8 cellular contexts compared by ENCODE assay signal in the genomic region with DNA sequence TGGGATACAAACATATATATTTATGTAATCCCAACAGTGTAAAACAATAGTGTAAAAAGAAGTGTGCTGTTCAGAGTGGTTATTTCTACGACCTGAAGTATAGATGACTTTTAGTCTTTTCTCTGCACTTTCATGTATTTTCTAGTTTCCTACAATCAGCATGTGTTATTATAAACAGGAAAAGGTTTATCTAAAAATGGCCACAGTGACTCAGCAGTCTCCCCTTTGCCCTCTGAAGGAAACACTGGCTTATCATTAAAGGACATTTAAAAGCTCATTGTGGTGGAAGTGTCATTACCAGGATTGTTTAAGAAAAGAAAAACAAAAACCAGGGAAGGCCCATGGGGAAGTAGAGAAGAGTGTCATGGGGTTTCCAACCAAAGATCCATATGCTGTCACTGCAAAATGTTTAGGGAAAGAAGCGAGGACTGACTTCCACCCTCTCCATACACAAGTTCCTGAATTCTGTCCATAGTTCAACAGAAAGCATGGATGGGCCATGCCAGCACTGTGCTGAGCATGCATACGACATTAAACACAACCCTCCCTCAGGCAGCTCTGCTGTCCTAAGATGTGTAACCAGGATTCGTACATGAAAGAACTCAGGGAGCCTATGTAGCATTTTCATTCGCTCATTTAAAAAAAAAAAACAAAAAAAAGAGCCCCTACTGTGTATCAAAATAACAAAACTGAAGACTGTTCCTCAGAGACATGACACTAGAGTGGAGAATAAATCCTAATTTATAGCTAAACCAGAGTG. TPM values are rescaled to one million over a fixed set of nuclear protein-coding genes. Genes with fewer than 3 reads are reported as not detected.
DNase-seq lines count a peak whose midpoint lies in the region; ATAC-seq and TF ChIP-seq lines count a peak whose summit lies in the region.

No MANE protein-coding gene starts in this region.

- peak overlapping the region; percentile 20 for H2AFZ ChIP-seq in KMS-11 (ENCODE audit: low read depth)

- H3K27ac Mint-ChIP-seq in activated T-cell treated with anti-CD3 and anti-CD28 coated beads, Interleukin-2, amount 50 U/mL, for 24 hours = peak overlapping the region; percentile 92
- H3K27ac Mint-ChIP-seq in chondrocyte (ENCODE audit: unreplicated experiment) = peak overlapping the region; percentile 79
- H3K27ac Mint-ChIP-seq in naive B cell = peak overlapping the region; percentile 46 to 90 (median 78)

- peaks cover 38% of the 10 kb centered on the region for H3K9me3 Mint-ChIP-seq in activated T-cell treated with anti-CD3 and anti-CD28 coated beads, Interleukin-2, amount 50 U/mL, for 24 hours
- H3K9me3 Mint-ChIP-seq in chondrocyte (ENCODE audit: low read depth) (peaks cover 24% of the 10 kb centered on the region), naive B cell (peaks cover 8 to 21% (median 18%) of the 10 kb centered on the region in 7 donors)

- peak overlapping the region; percentile 59; the same call in 1 of the 2 replicates for H3K9ac ChIP-seq in KMS-11

- no peak for DNase-seq in activated T-cell treated with anti-CD3 and anti-CD28 coated beads, Interleukin-2, amount 50 U/mL, for 24 hours
- DNase-seq in activated T-cell treated with anti-CD3 and anti-CD28 coated beads for 4 hours (no peak), chondrocyte (ENCODE audit: low spot score) (no peak), naive B cell (no peak), amniotic stem cell (lab: John Stamatoyannopoulos, UW) (no peak), anterior cingulate cortex (lab: John Stamatoyannopoulos, UW) (no peak)
- DNase-seq in stimulated activated CD4-positive, alpha-beta T cell treated with anti-CD3 and anti-CD28 coated beads, Interleukin-15, amount 100 ng/mL, for 24 hours = no peak

- peak overlapping the region; percentile 88 for H3K27ac ChIP-seq in KMS-11

- ATAC-seq in naive B cell (ENCODE audit: low read depth in 2 of 2) = peak; percentile 5 to 24

- H3K27me3 ChIP-seq in KMS-11 (ENCODE audit: insufficient read depth, low read depth) = no peaks in the 10 kb centered on the region

- no peaks in the 10 kb centered on the region for H3K27me3 Mint-ChIP-seq in activated T-cell treated with anti-CD3 and anti-CD28 coated beads, Interleukin-2, amount 50 U/mL, for 24 hours
- H3K27me3 Mint-ChIP-seq in chondrocyte (ENCODE audit: low read depth) (no peaks in the 10 kb centered on the region), naive B cell (no peaks in the 10 kb centered on the region)

- H3K79me2 ChIP-seq in KMS-11 (ENCODE audit: insufficient read depth, low read depth) = 0 out of 2 replicates have a peak, but pooled peaks cover 12% of the 10 kb centered on the region

- H3K4me1 Mint-ChIP-seq in activated T-cell treated with anti-CD3 and anti-CD28 coated beads, Interleukin-2, amount 50 U/mL, for 24 hours (ENCODE audit: low read depth) = peaks cover 59% of the 10 kb centered on the region
- H3K4me1 Mint-ChIP-seq in chondrocyte (ENCODE audit: low read depth) (peaks cover 28% of the 10 kb centered on the region), naive B cell (peaks cover 45 to 67% (median 56%) of the 10 kb centered on the region in 3 donors)

- no peaks in the 10 kb centered on the region; the same call in 1 of the 2 replicates for H3K36me3 ChIP-seq in KMS-11 (ENCODE audit: insufficient read depth)

- peaks cover 57% of the 10 kb centered on the region for H3K4me1 ChIP-seq in KMS-11 (ENCODE audit: low read depth, poor library complexity, severe bottlenecking)

- H3K4me3 Mint-ChIP-seq in activated T-cell treated with anti-CD3 and anti-CD28 coated beads, Interleukin-2, amount 50 U/mL, for 24 hours = no peak overlapping the region
- H3K4me3 Mint-ChIP-seq in chondrocyte (ENCODE audit: unreplicated experiment) (no peak overlapping the region), naive B cell (peak overlapping the region; percentile 30 to 87 (median 67))

- no peaks in the 10 kb centered on the region for H4K20me1 ChIP-seq in KMS-11 (ENCODE audit: insufficient read depth)

- H3K4me2 ChIP-seq in KMS-11 = peak overlapping the region; percentile 64

- TF ChIP-seq CTCF in KMS-11 (conservative IDR thresholded peaks at IDR 0.05; ENCODE audit: low read depth, low read length) (no peak), chondrocyte (IDR thresholded peaks at IDR 0.05) (no peak)

- peaks cover 96% of the 10 kb centered on the region for H3K36me3 Mint-ChIP-seq in activated T-cell treated with anti-CD3 and anti-CD28 coated beads, Interleukin-2, amount 50 U/mL, for 24 hours (ENCODE audit: low read depth)
- H3K36me3 Mint-ChIP-seq in chondrocyte (ENCODE audit: low read depth) (peaks cover 17% of the 10 kb centered on the region), naive B cell (peaks cover 18 to 26% of the 10 kb centered on the region in 2 donors)

- H3K4me3 ChIP-seq in KMS-11 (IDR thresholded peaks at IDR 0.05; ENCODE audit: insufficient read depth, low read depth, low read length) = no peak overlapping the region

RNA-seq across cellular contexts. Expression of gene CYREN, which starts 10.2 kb away (rescaled TPM):
- 26.4 to 33.7 TPM (median 30.2 TPM) in 3 replicates for total RNA-seq in chondrocyte
- 10 to 100 TPM; 35.4 to 64.0 (median 48.9) TPM for polyA plus RNA-seq in naive B cell (ENCODE audit: low read depth in 6 of 6)

RNA-seq across cellular contexts. Expression of gene TMEM140, which starts 12.4 kb away (rescaled TPM):
- total RNA-seq in chondrocyte = not detected in 3 replicates
- polyA plus RNA-seq in naive B cell (ENCODE audit: low read depth in 6 of 6) = 10 to 100 TPM; 14.1 to 31.7 (median 25.2) TPM

RNA-seq across cellular contexts. Expression of gene WDR91, which starts 51.0 kb away (rescaled TPM):
- 9.5 to 16.1 TPM (median 10.6 TPM) in 3 replicates for total RNA-seq in chondrocyte
- 1 to 10 TPM; 2.3 to 5.8 (median 4.5) TPM for polyA plus RNA-seq in naive B cell (ENCODE audit: low read depth in 6 of 6)

Comparison
In these comparisons a context has a peak if more than half of its experiments do, and no peak if none do; other contexts are left out.
1. H3K4me3 Mint-ChIP-seq: peak in naive B cell (8 of 8); none in activated T-cell treated with anti-CD3 and anti-CD28 coated beads, Interleukin-2, amount 50 U/mL, for 24 hours (single experiment) and chondrocyte (single experiment).
2. Peak in every context shown above with its lines, with median percentiles within 50 percentile points of each other: H3K27ac Mint-ChIP-seq.